8 cellular contexts compared by ENCODE assay signal in genomic region chr15:55917881-55918296, GRCh38.
DNase-seq lines count a peak whose midpoint lies in the region; ATAC-seq and TF ChIP-seq lines count a peak whose summit lies in the region.

No MANE protein-coding gene starts in this region.

- no peak overlapping the region for H3K14ac ChIP-seq in mesenchymal stem cell (ENCODE audit: low read length in 2 of 2)

- no peak overlapping the region for H2BK5ac ChIP-seq in mesenchymal stem cell (ENCODE audit: low read depth, low read length, poor library complexity, severe bottlenecking)

- H2AFZ ChIP-seq in mesenchymal stem cell (ENCODE audit: low read depth, low read length): no peak overlapping the region

- H4K91ac ChIP-seq in mesenchymal stem cell (ENCODE audit: low read length): no peak overlapping the region

- no peak overlapping the region for H3K27ac ChIP-seq in colonic mucosa
- no peak overlapping the region for H3K27ac ChIP-seq in mesenchymal stem cell (ENCODE audit: low read length, poor library complexity, severe bottlenecking)

- intact Hi-C loops in colonic mucosa (cut with DNase I): no loop called here

- no peak overlapping the region for H2BK120ac ChIP-seq in mesenchymal stem cell (ENCODE audit: low read depth, low read length)

- H3K23ac ChIP-seq in mesenchymal stem cell (ENCODE audit: low read length in 2 of 2): no peak overlapping the region

- H3K4me1 ChIP-seq in colonic mucosa (no peaks in the 10 kb centered on the region), mesenchymal stem cell (ENCODE audit: control insufficient read depth, insufficient read depth, low read depth, low read length) (no peaks in the 10 kb centered on the region)

- H3K79me1 ChIP-seq in mesenchymal stem cell (replicated peaks; ENCODE audit: low read length, poor library complexity, severe bottlenecking): no peaks in the 10 kb centered on the region

- TF ChIP-seq CTCF in GM12864 (IDR thresholded peaks at IDR 0.05; ENCODE audit: low read depth, low read length, missing control alignments) (peak; percentile 47), colonic mucosa (IDR thresholded peaks at IDR 0.05) (peak; percentile 35)

- DNase-seq in ACHN (peak; percentile 66), GM12864 (ENCODE audit: low read depth) (no peak), NCI-H526 treated with DMSO at 0.1 percent for 48 hours (lab: John Stamatoyannopoulos, UW) (peak; percentile 77), colonic mucosa (peak; percentile 41), mesenchymal stem cell (peak; percentile 96), UCSD-AML1 (lab: John Stamatoyannopoulos, UW; ENCODE audit: unreplicated experiment) (no peak)

- in situ Hi-C loops in ACHN (cut with HindIII; ENCODE audit: low pct_ligation_motif_present, low pct_unique_long_range_greater_than_20kb, low sequenced_read_pairs): no loop called here

- no peak overlapping the region for H2AK5ac ChIP-seq in mesenchymal stem cell (ENCODE audit: low read length, severe bottlenecking)

- H3K4ac ChIP-seq in mesenchymal stem cell (ENCODE audit: low read depth in 1 of 2, low read length in 2 of 2): no peak overlapping the region

- no peak overlapping the region for H4K8ac ChIP-seq in mesenchymal stem cell (ENCODE audit: low read length)

- H3K4me3 ChIP-seq in GM12864 (ENCODE audit: low read depth, low read length) (no peak overlapping the region), colonic mucosa (no peak overlapping the region), mesenchymal stem cell (ENCODE audit: insufficient read depth in 1 of 2, low read depth in 1 of 2, low read length in 2 of 2) (no peak overlapping the region)

- no peak overlapping the region for H3K4me2 ChIP-seq in mesenchymal stem cell (ENCODE audit: low read length, poor library complexity, severe bottlenecking)

- ATAC-seq in GM19455 (IDR thresholded peaks at IDR 0.05; ENCODE audit: unreplicated experiment): no peak
- no peak for ATAC-seq in GM21390 (IDR thresholded peaks at IDR 0.05; ENCODE audit: unreplicated experiment)

- H2BK12ac ChIP-seq in mesenchymal stem cell (ENCODE audit: low read length in 2 of 2): no peak overlapping the region

- H2BK15ac ChIP-seq in mesenchymal stem cell (ENCODE audit: low read depth, poor library complexity, severe bottlenecking): no peak overlapping the region

- WGBS in mesenchymal stem cell: 0% methylated on average over 1 of the region's 1 CpG

- H3K27me3 ChIP-seq in colonic mucosa: no peaks in the 10 kb centered on the region
- no peaks in the 10 kb centered on the region for H3K27me3 ChIP-seq in mesenchymal stem cell (ENCODE audit: control insufficient read depth in 1 of 2, insufficient read depth in 1 of 2, low read length in 2 of 2)

- H3K36me3 ChIP-seq in colonic mucosa: no peaks in the 10 kb centered on the region
- no peaks in the 10 kb centered on the region for H3K36me3 ChIP-seq in mesenchymal stem cell (ENCODE audit: control insufficient read depth in 1 of 2, insufficient read depth in 2 of 2, low read depth in 1 of 2, low read length in 2 of 2)

- no peaks in the 10 kb centered on the region for H3K9me3 ChIP-seq in colonic mucosa
- no peaks in the 10 kb centered on the region for H3K9me3 ChIP-seq in mesenchymal stem cell (ENCODE audit: control insufficient read depth, low read length)

- no peak overlapping the region for H3K18ac ChIP-seq in mesenchymal stem cell (ENCODE audit: low read depth in 1 of 2, low read length in 2 of 2)

- no peak overlapping the region for H3K9ac ChIP-seq in colonic mucosa (ENCODE audit: low read depth in 2 of 2, low read length in 2 of 2)
- H3K9ac ChIP-seq in mesenchymal stem cell (ENCODE audit: low read length): peak overlapping the region; percentile 57

Comparison
In these comparisons a context has a peak if more than half of its experiments do, and no peak if none do; other contexts are left out.
1. DNase-seq: peak in ACHN (single experiment), NCI-H526 treated with DMSO at 0.1 percent for 48 hours (single experiment), colonic mucosa (single experiment) and mesenchymal stem cell (single experiment); none in GM12864 (single experiment) and UCSD-AML1 (single experiment).